ENCODE assay signal across 31 cellular contexts in the genomic region with DNA sequence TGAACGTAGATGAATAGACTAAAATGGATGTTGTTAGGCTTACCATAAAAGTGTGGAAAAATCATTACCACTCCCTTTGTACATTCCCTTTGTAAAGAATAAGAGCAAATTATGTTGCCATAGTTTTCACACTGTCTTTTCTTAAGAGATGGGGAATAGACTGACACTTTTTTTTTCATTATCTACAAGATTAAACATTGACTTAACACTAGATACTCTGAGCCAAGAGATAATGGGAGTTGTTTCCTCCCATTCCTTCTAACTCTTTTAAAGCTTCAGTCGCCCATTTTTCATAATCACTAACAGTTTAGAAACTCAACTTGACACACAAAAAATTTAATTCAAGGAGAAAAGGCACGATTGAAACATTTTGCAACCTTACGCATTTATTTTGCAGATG. TPM values are rescaled to one million over a fixed set of nuclear protein-coding genes. Genes with fewer than 3 reads are reported as not detected.
"Had no signal": no experiment of that assay in that cellular context is flagged by ENCODE, and none has a peak within 500 bp of the region (broad histone marks: within the 10 kb centered on the region; RNA-seq: fewer than 3 reads in every experiment).

No MANE protein-coding gene starts in this region.

- H3K27ac ChIP-seq: breast epithelium, esophagus squamous epithelium, left lung, lower lobe of right lung, neutrophil, ovary, psoas muscle, sigmoid colon, thoracic aorta, uterus had no signal

- DNase-seq: activated CD4-positive, alpha-beta memory T cell treated with anti-CD3 and anti-CD28 coated beads, Interleukin-2, amount 10 ng/mL, durations not matched to agents 7 days and 5 days; activated CD4-positive, alpha-beta T cell treated with anti-CD3 and anti-CD28 coated beads for 1 hour; activated CD4-positive, alpha-beta T cell treated with anti-CD3 and anti-CD28 coated beads, Interleukin-2, amount 10 ng/mL, durations not matched to agents 7 days and 5 days; activated CD8-positive, alpha-beta memory T cell treated with anti-CD3 and anti-CD28 coated beads, Interleukin-2, amount 50 U/mL, for 48 hours; activated gamma-delta T cell; activated naive CD4-positive, alpha-beta T cell treated with anti-CD3 and anti-CD28 coated beads, Interleukin-2, amount 50 U/mL, for 16 hours; activated naive CD8-positive, alpha-beta T cell treated with anti-CD3 and anti-CD28 coated beads, Interleukin-2, amount 50 U/mL, for 24 hours; activated T-cell treated with anti-CD3 and anti-CD28 coated beads, Interleukin-2, amount 50 U/mL, for 24 hours; amygdala; central memory CD4-positive, alpha-beta T cell; esophagus squamous epithelium; foreskin melanocyte; kidney glomerular epithelial cell; left lung; lower lobe of right lung; ovary; psoas muscle; sigmoid colon; small intestine; stimulated activated CD4-positive, alpha-beta T cell treated with anti-CD3 and anti-CD28 coated beads, Interleukin-1b, Interleukin-23, amount 100 ng/mL, for 48 hours; stimulated activated CD4-positive, alpha-beta T cell treated with anti-CD3 and anti-CD28 coated beads, Interleukin-4, amount 100 ng/mL, for 4 hours; stimulated activated CD8-positive, alpha-beta memory T cell treated with anti-CD3 and anti-CD28 coated beads, Interleukin-4, amount 100 ng/mL, for 48 hours; stimulated activated naive CD4-positive, alpha-beta T cell; uterus had no signal

- H3K27me3 ChIP-seq: breast epithelium, esophagus squamous epithelium, left lung, neutrophil, ovary, sigmoid colon, uterus had no signal

- H3K36me3 ChIP-seq: breast epithelium, ovary, thoracic aorta, uterus had no signal

- H3K27me3 Mint-ChIP-seq: activated CD4-positive, alpha-beta memory T cell treated with anti-CD3 and anti-CD28 coated beads, Interleukin-2, amount 10 ng/mL, durations not matched to agents 7 days and 5 days; activated CD4-positive, alpha-beta T cell treated with anti-CD3 and anti-CD28 coated beads, Interleukin-2, amount 10 ng/mL, durations not matched to agents 7 days and 5 days; activated naive CD8-positive, alpha-beta T cell treated with anti-CD3 and anti-CD28 coated beads, Interleukin-2, amount 50 U/mL, for 24 hours; activated T-cell treated with anti-CD3 and anti-CD28 coated beads, Interleukin-2, amount 50 U/mL, for 24 hours; type B pancreatic cell had no signal

- H3K4me3 Mint-ChIP-seq: activated CD4-positive, alpha-beta memory T cell treated with anti-CD3 and anti-CD28 coated beads, Interleukin-2, amount 10 ng/mL, durations not matched to agents 7 days and 5 days; activated CD4-positive, alpha-beta T cell treated with anti-CD3 and anti-CD28 coated beads, Interleukin-2, amount 10 ng/mL, durations not matched to agents 7 days and 5 days; activated naive CD8-positive, alpha-beta T cell treated with anti-CD3 and anti-CD28 coated beads, Interleukin-2, amount 50 U/mL, for 24 hours; activated T-cell treated with anti-CD3 and anti-CD28 coated beads, Interleukin-2, amount 50 U/mL, for 24 hours; nephron; type B pancreatic cell had no signal

- H3K4me3 ChIP-seq: breast epithelium, esophagus squamous epithelium, left lung, lower lobe of right lung, ovary, psoas muscle, sigmoid colon, thoracic aorta, uterus had no signal

- ATAC-seq: activated naive CD8-positive, alpha-beta T cell treated with anti-CD3 and anti-CD28 coated beads, Interleukin-2, amount 50 U/mL, for 24 hours; left lung; lower lobe of right lung; psoas muscle had no signal

- H3K4me1 ChIP-seq: breast epithelium, esophagus squamous epithelium, left lung, lower lobe of right lung, uterus had no signal

- H3K4me1 Mint-ChIP-seq: nephron had no signal

- H3K27ac Mint-ChIP-seq: activated CD4-positive, alpha-beta memory T cell treated with anti-CD3 and anti-CD28 coated beads, Interleukin-2, amount 10 ng/mL, durations not matched to agents 7 days and 5 days; activated CD4-positive, alpha-beta T cell treated with anti-CD3 and anti-CD28 coated beads, Interleukin-2, amount 10 ng/mL, durations not matched to agents 7 days and 5 days; activated naive CD8-positive, alpha-beta T cell treated with anti-CD3 and anti-CD28 coated beads, Interleukin-2, amount 50 U/mL, for 24 hours; activated T-cell treated with anti-CD3 and anti-CD28 coated beads, Interleukin-2, amount 50 U/mL, for 24 hours; nephron; type B pancreatic cell had no signal

- H3K9me3 Mint-ChIP-seq: activated CD4-positive, alpha-beta memory T cell treated with anti-CD3 and anti-CD28 coated beads, Interleukin-2, amount 10 ng/mL, durations not matched to agents 7 days and 5 days; activated T-cell treated with anti-CD3 and anti-CD28 coated beads, Interleukin-2, amount 50 U/mL, for 24 hours had no signal

- H3K9me3 ChIP-seq: breast epithelium, esophagus squamous epithelium, left lung, lower lobe of right lung, neutrophil, ovary, psoas muscle, sigmoid colon, thoracic aorta, uterus had no signal

RNA-seq across cellular contexts. Expression of a gene that starts 34.8 kb away (rescaled TPM):
- total RNA-seq: activated CD4-positive, alpha-beta memory T cell treated with anti-CD3 and anti-CD28 coated beads, Interleukin-2, amount 10 ng/mL, durations not matched to agents 7 days and 5 days; left lung; mesenteric fat pad; psoas muscle; T-helper 1 cell treated with Interleukin-12 subunit alpha and Interleukin-12 subunit beta and Interleukin-4 antibody, amounts not matched to agents 30 ng/mL and 1 ng/mL, for 36 hours had no signal
